Comparison of ENCODE assay signal across 25 cellular contexts in the genomic region with DNA sequence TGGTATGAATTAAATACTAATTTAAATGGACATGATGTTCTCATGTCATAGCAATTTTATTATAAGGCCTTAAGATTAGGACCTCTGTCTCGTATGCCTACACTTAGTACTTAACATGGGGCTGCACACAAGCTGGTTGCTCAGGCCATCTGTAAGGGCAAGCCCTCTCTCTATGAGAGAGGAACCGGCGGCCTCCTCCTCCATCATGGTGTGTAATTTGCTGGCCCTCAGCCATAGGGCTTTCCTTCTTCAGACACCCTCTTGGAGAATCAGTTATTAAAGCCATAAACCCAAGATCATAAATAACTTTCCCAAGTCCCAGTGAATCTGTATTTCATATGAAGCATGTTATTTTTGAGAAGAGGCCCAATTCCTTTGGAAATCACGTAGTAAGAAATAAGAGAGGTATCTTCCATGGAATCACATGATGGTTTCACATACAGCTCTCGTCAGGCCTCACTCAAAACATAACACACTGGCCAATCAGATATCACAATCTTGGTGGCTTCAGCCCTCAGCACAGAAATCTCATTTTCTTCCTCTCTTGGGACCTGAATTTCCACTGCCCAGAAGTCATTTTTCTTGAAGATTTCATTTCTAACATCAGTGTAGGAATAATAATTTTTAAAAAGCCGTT.
DNase-seq lines count a peak whose midpoint lies in the region; ATAC-seq and TF ChIP-seq lines count a peak whose summit lies in the region.
"Had no signal": no experiment of that assay in that cellular context is flagged by ENCODE, and none has a peak within 500 bp of the region (broad histone marks: within the 10 kb centered on the region; RNA-seq: fewer than 3 reads in every experiment).

No MANE protein-coding gene starts in this region.

- no peak for DNase-seq in ascending aorta (ENCODE audit: low spot score in 2 of 2)
- peak; percentile 38 for DNase-seq in left ventricle myocardium superior
- DNase-seq in sciatic nerve (ENCODE audit: low spot score) = no peak
- no peak for DNase-seq in ACHN
- DNase-seq: 8988T, Calu3, DMS79 treated with DMSO at 0.1 percent for 48 hours, GF-D8, H7, IMR-90, KG1, MG63, NCI-H1105 treated with DMSO at 0.1 percent for 48 hours, NCI-H146, NCI-H1930, NCI-H2107, NCI-H446, NCI-H524 treated with DMSO at 0.1 percent for 48 hours, NCI-H774, PC-3 had no signal

- in situ Hi-C loops in ACHN (cut with HindIII; ENCODE audit: low pct_ligation_motif_present, low pct_unique_long_range_greater_than_20kb, low sequenced_read_pairs) = no loop called here

- TF ChIP-seq POLR2A in gastroesophageal sphincter (IDR thresholded peaks at IDR 0.05) = no peak

- WGBS in gastroesophageal sphincter (ENCODE audit: low coverage in 1 of 2), 2 donors = 60 to 79% methylated on average over 4 to 6 of the region's 6 CpGs

- H3K4me1 ChIP-seq in ascending aorta (peaks cover 0 to 9% of the 10 kb centered on the region in 2 donors), gastroesophageal sphincter (peaks cover 0 to 27% (median 0%) of the 10 kb centered on the region in 3 donors)

- H3K4me3 ChIP-seq in ascending aorta = no peak overlapping the region
- H3K4me3 ChIP-seq in gastroesophageal sphincter = no peak overlapping the region
- H3K4me3 ChIP-seq: MG63, SJSA1 had no signal

- H3K27me3 ChIP-seq in ascending aorta (no peaks in the 10 kb centered on the region), gastroesophageal sphincter (no peaks in the 10 kb centered on the region)
- H3K27me3 ChIP-seq: MG63, SJSA1 had no signal

- H3K9me3 ChIP-seq in ascending aorta (no peaks in the 10 kb centered on the region), gastroesophageal sphincter (no peaks in the 10 kb centered on the region)
- H3K9me3 ChIP-seq: MG63, SJSA1 had no signal

- intact Hi-C loops in ascending aorta (cut with DNase I) (no loop called here), left ventricle myocardium superior (cut with micrococcal nuclease) (no loop called here), sciatic nerve (cut with DNase I) (no loop called here)

- ATAC-seq in gastroesophageal sphincter = peak; percentile 86
- peak; percentile 83 for ATAC-seq in left ventricle myocardium superior
- peak; percentile 73 for ATAC-seq in sciatic nerve
- ATAC-seq in GM19328 (IDR thresholded peaks at IDR 0.05; ENCODE audit: unreplicated experiment) = no peak
- no peak for ATAC-seq in GM21381 (IDR thresholded peaks at IDR 0.05; ENCODE audit: unreplicated experiment)
- ATAC-seq in HG03378 (IDR thresholded peaks at IDR 0.05; ENCODE audit: unreplicated experiment) = no peak
- ATAC-seq: PC-3 had no signal

- TF ChIP-seq CTCF in ascending aorta (IDR thresholded peaks at IDR 0.05) = no peak
- no peak for TF ChIP-seq CTCF in gastroesophageal sphincter (IDR thresholded peaks at IDR 0.05)

- peak overlapping the region; percentile 48 to 69 for H3K27ac ChIP-seq in ascending aorta
- H3K27ac ChIP-seq in gastroesophageal sphincter = peak overlapping the region in 3 of 4 donors; percentile 30 to 37 (median 35)
- H3K27ac ChIP-seq: SJSA1 had no signal

- no peak for TF ChIP-seq EP300 in gastroesophageal sphincter (IDR thresholded peaks at IDR 0.05)

- H3K36me3 ChIP-seq in ascending aorta (no peaks in the 10 kb centered on the region), gastroesophageal sphincter (no peaks in the 10 kb centered on the region)
- H3K36me3 ChIP-seq: MG63, SJSA1 had no signal

Comparison
In these comparisons a context has a peak if more than half of its experiments do, and no peak if none do; other contexts are left out.
1. ATAC-seq: peak in gastroesophageal sphincter (single experiment), left ventricle myocardium superior (single experiment) and sciatic nerve (single experiment); none in GM19328 (single experiment), GM21381 (single experiment) and HG03378 (single experiment).